In genomic region chr11:96267490-96268010, GRCh38 we compare ENCODE assay signal across 8 cellular contexts.
DNase-seq lines count a peak whose midpoint lies in the region; ATAC-seq and TF ChIP-seq lines count a peak whose summit lies in the region.

No MANE protein-coding gene starts in this region.

- peak; percentile 94 for ATAC-seq in activated CD4-positive, alpha-beta T cell treated with anti-CD3 and anti-CD28 coated beads for 36 hours
- peak; percentile 94 for ATAC-seq in HG03097 (IDR thresholded peaks at IDR 0.05; ENCODE audit: low FRiP score, unreplicated experiment)

- peaks cover 24% of the 10 kb centered on the region for H3K9me3 Mint-ChIP-seq in activated CD4-positive, alpha-beta T cell treated with anti-CD3 and anti-CD28 coated beads for 36 hours (ENCODE audit: low read depth)
- H3K9me3 Mint-ChIP-seq in nephron, result peaks cover 6% of the 10 kb centered on the region

- H3K4me1 Mint-ChIP-seq in activated CD4-positive, alpha-beta T cell treated with anti-CD3 and anti-CD28 coated beads for 36 hours, result peaks cover 82% of the 10 kb centered on the region
- peaks cover 32% of the 10 kb centered on the region for H3K4me1 Mint-ChIP-seq in nephron

- H3K4me3 Mint-ChIP-seq in activated CD4-positive, alpha-beta T cell treated with anti-CD3 and anti-CD28 coated beads for 36 hours, result peak overlapping the region; percentile 20
- H3K4me3 Mint-ChIP-seq in nephron, result peak overlapping the region in 1 of 3 experiments; percentile 10

- CTCF ChIA-PET in activated CD4-positive, alpha-beta T cell treated with anti-CD3 and anti-CD28 coated beads for 36 hours (lab: Charles Lee), result interaction anchor here (0.9 to 2.8 kb wide), 8 partner anchors 9 to 73 kb away, joined by 3 to 13 read pairs (median 4); no protein-coding TSS in a partner anchor

- DNase-seq in activated CD4-positive, alpha-beta T cell treated with anti-CD3 and anti-CD28 coated beads for 36 hours, result peak; percentile 69
- DNase-seq in activated CD4-positive, alpha-beta T cell treated with anti-CD3 and anti-CD28 coated beads, Interleukin-2, amount 50 U/mL, for 1 hour, result no peak
- DNase-seq in activated T-helper 1 cell treated with Interleukin-2 at 50 U/mL for 16 hours (ENCODE audit: low read depth) (peak; percentile 4), NCI-H1436 treated with DMSO at 0.1 percent for 48 hours (lab: John Stamatoyannopoulos, UW) (no peak), H7 (no peak), NCI-H1694 treated with DMSO at 0.1 percent for 48 hours (lab: John Stamatoyannopoulos, UW) (no peak)

- H3K36me3 ChIP-seq in H7 (replicated peaks; ENCODE audit: control insufficient read depth, insufficient read depth, low read length), result no peaks in the 10 kb centered on the region; the same call in 1 of the 2 replicates

- intact Hi-C loops in activated CD4-positive, alpha-beta T cell treated with anti-CD3 and anti-CD28 coated beads for 36 hours (cut with DNase I, micrococcal nuclease), result loop anchor here (1.0 to 2.0 kb wide), 3 partner anchors 9 to 68 kb away; no protein-coding TSS in a partner anchor

- H3K27me3 Mint-ChIP-seq in activated CD4-positive, alpha-beta T cell treated with anti-CD3 and anti-CD28 coated beads for 36 hours, result no peaks in the 10 kb centered on the region
- no peaks in the 10 kb centered on the region for H3K27me3 Mint-ChIP-seq in nephron (ENCODE audit: low read depth)

- no peak overlapping the region for H3K4me3 ChIP-seq in H7 (ENCODE audit: insufficient read depth, low read depth, low read length)

- POLR2A ChIA-PET in activated CD4-positive, alpha-beta T cell treated with anti-CD3 and anti-CD28 coated beads for 36 hours (lab: Charles Lee), result interaction anchor here (0.7 to 0.9 kb wide), 3 partner anchors 20 to 33 kb away, joined by 3 to 4 read pairs (median 4); no protein-coding TSS in a partner anchor

- TF ChIP-seq CTCF in nephron (IDR thresholded peaks at IDR 0.05; ENCODE audit: unreplicated experiment in 3 of 3), result no peak

- peaks cover 58% of the 10 kb centered on the region for H3K36me3 Mint-ChIP-seq in activated CD4-positive, alpha-beta T cell treated with anti-CD3 and anti-CD28 coated beads for 36 hours (ENCODE audit: low read depth)
- H3K36me3 Mint-ChIP-seq in nephron (ENCODE audit: low read depth), result peaks cover 45% of the 10 kb centered on the region

- no peaks in the 10 kb centered on the region for H3K27me3 ChIP-seq in H7 (ENCODE audit: control insufficient read depth, insufficient read depth, low read length)

- H3K27ac Mint-ChIP-seq in activated CD4-positive, alpha-beta T cell treated with anti-CD3 and anti-CD28 coated beads for 36 hours, result peak overlapping the region; percentile 93
- H3K27ac Mint-ChIP-seq in nephron, result peak overlapping the region; percentile 81 to 95 (median 88)

Comparison
In these comparisons a context has a peak if more than half of its experiments do, and no peak if none do; other contexts are left out.
1. DNase-seq: peak in activated CD4-positive, alpha-beta T cell treated with anti-CD3 and anti-CD28 coated beads for 36 hours (single experiment) and activated T-helper 1 cell treated with Interleukin-2 at 50 U/mL for 16 hours (single experiment); none in activated CD4-positive, alpha-beta T cell treated with anti-CD3 and anti-CD28 coated beads, Interleukin-2, amount 50 U/mL, for 1 hour (single experiment), NCI-H1436 treated with DMSO at 0.1 percent for 48 hours (single experiment), H7 (single experiment) and NCI-H1694 treated with DMSO at 0.1 percent for 48 hours (single experiment).